8 cellular contexts compared by ENCODE assay signal in the genomic region with DNA sequence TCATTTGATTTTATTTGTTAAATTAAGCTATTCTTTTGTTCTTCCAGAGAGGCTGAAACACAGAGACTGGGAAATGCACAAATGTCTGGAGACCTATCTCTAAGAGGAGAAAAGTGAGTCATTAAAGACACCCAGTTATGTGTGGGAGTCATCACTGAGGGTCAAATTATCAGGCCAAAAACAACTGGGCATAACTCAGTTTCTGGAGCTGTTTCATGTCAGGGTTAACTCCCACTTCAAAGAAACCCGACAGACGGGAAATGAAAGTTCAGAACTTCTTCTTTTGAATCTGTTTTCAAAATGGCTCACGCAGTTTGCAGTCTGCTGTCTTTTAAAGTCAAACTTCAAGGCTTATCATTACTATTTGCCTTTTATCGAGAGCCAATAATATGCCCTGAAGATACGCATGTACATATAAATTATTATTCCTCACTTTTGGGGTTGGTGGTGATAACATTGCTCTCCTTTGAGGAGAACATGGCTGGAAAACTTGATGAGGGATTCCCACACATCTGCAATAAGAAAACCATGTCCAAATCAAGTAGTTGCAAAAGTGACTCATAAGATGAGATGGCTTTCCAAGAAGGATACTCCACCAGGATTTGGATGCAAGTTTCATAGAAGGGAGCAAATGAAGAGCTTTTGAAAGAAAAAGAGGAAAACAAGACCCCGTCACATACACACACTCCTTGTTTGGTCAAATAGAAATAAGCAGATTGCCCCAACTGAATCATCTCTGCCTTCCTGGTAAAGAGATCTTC.
DNase-seq lines count a peak whose midpoint lies in the region; ATAC-seq, FAIRE-seq and TF ChIP-seq lines count a peak whose summit lies in the region.

No MANE protein-coding gene starts in this region.

- H3K4me1 Mint-ChIP-seq in effector memory CD8-positive, alpha-beta T cell (ENCODE audit: low read depth in 2 of 2), result no peaks in the 10 kb centered on the region

- H3K79me2 ChIP-seq in hepatocyte, result no peaks in the 10 kb centered on the region

- no peaks in the 10 kb centered on the region for H4K20me1 ChIP-seq in hepatocyte (ENCODE audit: insufficient read depth, poor library complexity, severe bottlenecking)

- H3K4me1 ChIP-seq in hepatocyte (ENCODE audit: insufficient read depth), result peaks cover 9% of the 10 kb centered on the region

- no peaks in the 10 kb centered on the region for H3K36me3 Mint-ChIP-seq in effector memory CD8-positive, alpha-beta T cell (ENCODE audit: insufficient read depth)

- no peak for TF ChIP-seq POLR2A in GM12892 (IDR thresholded peaks at IDR 0.05; ENCODE audit: low read depth, low read length)

- DNase-seq in GM12892 (ENCODE audit: insufficient read length) (peak; percentile 3), HCEC 1CT (peak; percentile 37), MV-4-11 (lab: John Stamatoyannopoulos, UW) (peak; percentile 96), hepatocyte (ENCODE audit: low spot score) (no peak), iPS-NIHi7 (ENCODE audit: extremely low spot score) (no peak)
- no peak for DNase-seq in activated CD4-positive, CD25-positive, alpha-beta regulatory T cell (lab: John Stamatoyannopoulos, UW)
- no peak for DNase-seq in effector memory CD8-positive, alpha-beta T cell

- H3K27me3 Mint-ChIP-seq in effector memory CD8-positive, alpha-beta T cell, result no peaks in the 10 kb centered on the region

- no peak for TF ChIP-seq CTCF in hepatocyte (IDR thresholded peaks at IDR 0.05; ENCODE audit: poor library complexity)

- 68% methylated on average over 6 of the region's 6 CpGs for WGBS in hepatocyte (ENCODE audit: low lambda C conversion rate, missing lambda C conversion rate)

- H3K27me3 ChIP-seq in hepatocyte, result no peaks in the 10 kb centered on the region

- peaks cover 0 to 6% of the 10 kb centered on the region in 2 donors for H3K9me3 Mint-ChIP-seq in effector memory CD8-positive, alpha-beta T cell

- H3K27ac ChIP-seq in hepatocyte, result peak overlapping the region; percentile 63

- no peak overlapping the region for H3K4me3 Mint-ChIP-seq in effector memory CD8-positive, alpha-beta T cell

- peak overlapping the region; percentile 27 for H3K4me2 ChIP-seq in hepatocyte

- no peaks in the 10 kb centered on the region for H3K36me3 ChIP-seq in hepatocyte (replicated peaks; ENCODE audit: insufficient read depth, low read depth)

- no peaks in the 10 kb centered on the region for H3K9me3 ChIP-seq in hepatocyte (ENCODE audit: low read depth)

- H3K9me2 ChIP-seq in hepatocyte (replicated peaks; ENCODE audit: insufficient read depth), result no peaks in the 10 kb centered on the region

- H3K4me3 ChIP-seq in hepatocyte, result no peak overlapping the region

- H2AFZ ChIP-seq in hepatocyte, result peak overlapping the region; percentile 23

- no peak overlapping the region for H3K27ac Mint-ChIP-seq in effector memory CD8-positive, alpha-beta T cell

- peak; percentile 76 for FAIRE-seq in GM12892 (lab: Jason Lieb, UNC)

- no peak for ATAC-seq in effector memory CD8-positive, alpha-beta T cell (replicated peaks)
- ATAC-seq in esophagus mucosa, result no peak

Comparison
In these comparisons a context has a peak if more than half of its experiments do, and no peak if none do; other contexts are left out.
1. DNase-seq: peak in GM12892 (single experiment), HCEC 1CT (single experiment) and MV-4-11 (single experiment); none in hepatocyte (single experiment), activated CD4-positive, CD25-positive, alpha-beta regulatory T cell (0 of 4), iPS-NIHi7 (single experiment) and effector memory CD8-positive, alpha-beta T cell (0 of 3).